8 cellular contexts compared by ENCODE assay signal in the genomic region with DNA sequence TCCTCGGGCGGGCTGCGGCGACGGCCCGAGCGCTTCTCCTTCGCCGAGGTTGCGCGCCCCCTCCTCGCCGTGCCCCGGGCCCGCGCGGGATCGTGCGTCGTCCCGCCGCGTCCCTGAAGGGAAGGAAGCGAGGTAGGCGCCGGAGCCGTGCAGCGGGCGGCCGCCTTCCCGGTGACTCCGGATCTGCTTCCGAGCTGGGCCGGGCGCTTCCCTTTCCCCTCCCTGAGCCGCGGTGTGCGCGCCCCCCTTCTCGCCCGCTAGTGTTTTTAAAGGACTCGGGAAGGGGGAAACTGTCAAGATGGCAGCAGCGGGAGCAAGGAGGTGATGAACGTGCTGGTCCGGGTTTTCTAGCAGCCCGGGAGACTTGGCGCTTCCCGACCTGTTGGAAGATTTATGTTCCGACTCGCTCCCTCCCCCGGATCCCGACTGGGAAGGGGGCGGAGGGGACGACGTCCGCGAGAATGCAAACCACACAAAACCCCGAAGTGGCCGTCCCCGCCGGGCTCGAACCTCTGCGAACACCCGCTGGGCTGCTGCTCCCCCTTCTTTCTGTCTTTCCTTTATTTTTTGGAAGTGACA. TPM values are rescaled to one million over a fixed set of nuclear protein-coding genes. Genes with fewer than 3 reads are reported as not detected.
DNase-seq lines count a peak whose midpoint lies in the region; ATAC-seq, FAIRE-seq and TF ChIP-seq lines count a peak whose summit lies in the region.

No MANE protein-coding gene starts in this region.

- peak overlapping the region; percentile 99 for H3K4me2 ChIP-seq in astrocyte (ENCODE audit: low read length)

- CTCF ChIA-PET in activated CD4-positive, alpha-beta T cell treated with anti-CD3 and anti-CD28 coated beads, Interleukin-2, amount 10 ng/mL, durations not matched to agents 7 days and 5 days (lab: Charles Lee): interaction anchor here (0.5 to 1.0 kb wide), 2 partner anchors 512 to 646 kb away, joined by 3 to 4 read pairs; no protein-coding TSS in a partner anchor

- peaks cover 20% of the 10 kb centered on the region for H4K20me1 ChIP-seq in astrocyte (ENCODE audit: insufficient read depth, low read length)

- peak; percentile 0 for ATAC-seq in HG03280 (IDR thresholded peaks at IDR 0.05; ENCODE audit: unreplicated experiment)
- ATAC-seq in right cardiac atrium: peak; percentile 3 to 20
- ATAC-seq in psoas muscle: peak; percentile 20 to 42 (median 38)
- no peak for ATAC-seq in GM19324 (IDR thresholded peaks at IDR 0.05; ENCODE audit: low FRiP score, unreplicated experiment)

- no peaks in the 10 kb centered on the region for H3K9me3 Mint-ChIP-seq in activated CD4-positive, alpha-beta T cell treated with anti-CD3 and anti-CD28 coated beads, Interleukin-2, amount 10 ng/mL, durations not matched to agents 7 days and 5 days
- H3K9me3 Mint-ChIP-seq in astrocyte (ENCODE audit: unreplicated experiment): no peaks in the 10 kb centered on the region

- no peak for FAIRE-seq in astrocyte (lab: Jason Lieb, UNC)

- TF ChIP-seq CTCF in astrocyte (IDR thresholded peaks at IDR 0.05; ENCODE audit: insufficient read depth, low read depth, low read length) (no peak), psoas muscle (IDR thresholded peaks at IDR 0.05) (no peak)

- H3K9me3 ChIP-seq in astrocyte (ENCODE audit: insufficient read depth, low read depth, low read length) (no peaks in the 10 kb centered on the region), right cardiac atrium (ENCODE audit: control insufficient read depth, low read length) (no peaks in the 10 kb centered on the region), psoas muscle (no peaks in the 10 kb centered on the region)

- peaks cover 24% of the 10 kb centered on the region for H3K27me3 Mint-ChIP-seq in activated CD4-positive, alpha-beta T cell treated with anti-CD3 and anti-CD28 coated beads, Interleukin-2, amount 10 ng/mL, durations not matched to agents 7 days and 5 days
- H3K27me3 Mint-ChIP-seq in astrocyte (ENCODE audit: low read depth, unreplicated experiment): peaks cover 15% of the 10 kb centered on the region

- H3K4me1 ChIP-seq in astrocyte (ENCODE audit: insufficient read depth, low read length) (peaks cover 28% of the 10 kb centered on the region), right cardiac atrium (ENCODE audit: control insufficient read depth, insufficient read depth, low read length) (peaks cover 3% of the 10 kb centered on the region), psoas muscle (peaks cover 41% of the 10 kb centered on the region)

- H3K27me3 ChIP-seq in astrocyte (ENCODE audit: insufficient read depth, low read length) (peaks cover 3% of the 10 kb centered on the region), right cardiac atrium (ENCODE audit: control insufficient read depth, insufficient read depth) (no peaks in the 10 kb centered on the region), psoas muscle (ENCODE audit: insufficient read depth in 3 of 3, low read length in 2 of 3) (no peaks in the 10 kb centered on the region)

- peak overlapping the region; percentile 89 for H3K9ac ChIP-seq in astrocyte (ENCODE audit: low read length)

- H3K36me3 Mint-ChIP-seq in activated CD4-positive, alpha-beta T cell treated with anti-CD3 and anti-CD28 coated beads, Interleukin-2, amount 10 ng/mL, durations not matched to agents 7 days and 5 days (ENCODE audit: low read depth): peaks cover 18% of the 10 kb centered on the region
- H3K36me3 Mint-ChIP-seq in astrocyte (ENCODE audit: low read depth, unreplicated experiment): no peaks in the 10 kb centered on the region

- H2AFZ ChIP-seq in astrocyte (ENCODE audit: low read depth, low read length): peak overlapping the region; percentile 56

- peak overlapping the region; percentile 81 for H3K4me3 Mint-ChIP-seq in activated CD4-positive, alpha-beta T cell treated with anti-CD3 and anti-CD28 coated beads, Interleukin-2, amount 10 ng/mL, durations not matched to agents 7 days and 5 days
- peak overlapping the region; percentile 90 for H3K4me3 Mint-ChIP-seq in astrocyte (ENCODE audit: unreplicated experiment)

- H3K4me3 ChIP-seq in astrocyte (ENCODE audit: insufficient read depth, low read depth, low read length): peak overlapping the region; percentile 95
- H3K4me3 ChIP-seq in right cardiac atrium (ENCODE audit: low read length): peak overlapping the region; percentile 67
- peak overlapping the region; percentile 76 for H3K4me3 ChIP-seq in psoas muscle

- peak overlapping the region; percentile 80 for H3K27ac Mint-ChIP-seq in activated CD4-positive, alpha-beta T cell treated with anti-CD3 and anti-CD28 coated beads, Interleukin-2, amount 10 ng/mL, durations not matched to agents 7 days and 5 days
- peak overlapping the region; percentile 84 for H3K27ac Mint-ChIP-seq in astrocyte (ENCODE audit: unreplicated experiment)

- POLR2A ChIA-PET in activated CD4-positive, alpha-beta T cell treated with anti-CD3 and anti-CD28 coated beads, Interleukin-2, amount 10 ng/mL, durations not matched to agents 7 days and 5 days (lab: Charles Lee): interaction anchor here (0.6 kb wide), 1 partner anchor 525 kb away, joined by 3 read pairs; no protein-coding TSS in a partner anchor

- H3K27ac ChIP-seq in astrocyte (ENCODE audit: low read depth, low read length): peak overlapping the region; percentile 86
- peak overlapping the region; percentile 100 for H3K27ac ChIP-seq in right cardiac atrium (ENCODE audit: low read length)
- peak overlapping the region; percentile 95 for H3K27ac ChIP-seq in psoas muscle

- H3K79me2 ChIP-seq in astrocyte (ENCODE audit: insufficient read depth, low read length): peaks cover 29% of the 10 kb centered on the region

- peaks cover 36% of the 10 kb centered on the region for H3K4me1 Mint-ChIP-seq in activated CD4-positive, alpha-beta T cell treated with anti-CD3 and anti-CD28 coated beads, Interleukin-2, amount 10 ng/mL, durations not matched to agents 7 days and 5 days
- peaks cover 17% of the 10 kb centered on the region for H3K4me1 Mint-ChIP-seq in astrocyte (ENCODE audit: low read depth, unreplicated experiment)

- under 1% methylated on average over 64 of the region's 64 CpGs for WGBS in right cardiac atrium
- WGBS in psoas muscle, 3 donors: 0 to 1% (median 0%) methylated on average over 39 to 64 of the region's 64 CpGs

- DNase-seq in activated CD4-positive, alpha-beta T cell treated with anti-CD3 and anti-CD28 coated beads, Interleukin-2, amount 10 ng/mL, durations not matched to agents 7 days and 5 days: no peak
- DNase-seq in activated CD4-positive, alpha-beta T cell treated with anti-CD3 and anti-CD28 coated beads, Interleukin-2, amount 50 U/mL, for 4 hours: no peak
- DNase-seq in NCI-H82 treated with DMSO at 0.1 percent for 48 hours (lab: John Stamatoyannopoulos, UW; ENCODE audit: unreplicated experiment) (peak; percentile 40), astrocyte (ENCODE audit: low read depth) (peak; percentile 78), right cardiac atrium (peak; percentile 65 to 85 (median 85)), psoas muscle (peak; percentile 74 to 90)

- intact Hi-C loops in right cardiac atrium (cut with DNase I): loop anchor here (2.0 to 10.0 kb wide), 7 partner anchors 92 to 512 kb away; no protein-coding TSS in a partner anchor
- intact Hi-C loops in psoas muscle (cut with DNase I): loop anchor here (5.0 kb wide), 7 partner anchors 32 to 512 kb away; no protein-coding TSS in a partner anchor

- H3K36me3 ChIP-seq in astrocyte (ENCODE audit: insufficient read depth, low read length) (no peaks in the 10 kb centered on the region), psoas muscle (ENCODE audit: insufficient read depth in 1 of 2, low read depth in 1 of 2) (no peaks in the 10 kb centered on the region)

RNA-seq across cellular contexts. Expression of a gene that starts 0.7 kb away (rescaled TPM):
- total RNA-seq in activated CD4-positive, alpha-beta T cell treated with anti-CD3 and anti-CD28 coated beads, Interleukin-2, amount 10 ng/mL, durations not matched to agents 7 days and 5 days: 10 to 100 TPM; 11.2 to 12.8 TPM
- total RNA-seq in astrocyte (35.0 and 37.3 TPM in 2 replicates), right cardiac atrium (10 to 100 TPM; 33.2 to 50.0 (median 39.8) TPM), psoas muscle (100 to 1,000 TPM in 3 of 4 donors, 10 to 100 TPM in 1; 28.3 to 160 (median 144) TPM)
- polyA plus RNA-seq in right cardiac atrium (16.4 TPM), psoas muscle (10 to 100 TPM; 20.6 to 76.5 (median 35.8) TPM)

Comparison
In these comparisons a context has a peak if more than half of its experiments do, and no peak if none do; other contexts are left out.
1. DNase-seq: peak in NCI-H82 treated with DMSO at 0.1 percent for 48 hours (single experiment), astrocyte (single experiment), right cardiac atrium (3 of 3) and psoas muscle (2 of 2); none in activated CD4-positive, alpha-beta T cell treated with anti-CD3 and anti-CD28 coated beads, Interleukin-2, amount 10 ng/mL, durations not matched to agents 7 days and 5 days (single experiment) and activated CD4-positive, alpha-beta T cell treated with anti-CD3 and anti-CD28 coated beads, Interleukin-2, amount 50 U/mL, for 4 hours (0 of 2).
2. Peak in every context shown above with its lines, with median percentiles within 50 percentile points of each other: H3K27ac ChIP-seq and H3K4me3 ChIP-seq.